Comparison of ENCODE assay signal across 1 cellular context in genomic region chr10:77263700-77264099, GRCh38.
TF ChIP-seq lines count a peak whose summit lies in the region.

No MANE protein-coding gene starts in this region.

TF ChIP-seq in SK-N-SH, 30 proteins besides CTCF, POLR2A, EP300 and RAD21 (continued from another document):
- TF ChIP-seq USF2 (IDR thresholded peaks at IDR 0.05; ENCODE audit: borderline replicate concordance, low read depth, low read length) = no peak
